ENCODE assay signal across 22 cellular contexts in the genomic region with DNA sequence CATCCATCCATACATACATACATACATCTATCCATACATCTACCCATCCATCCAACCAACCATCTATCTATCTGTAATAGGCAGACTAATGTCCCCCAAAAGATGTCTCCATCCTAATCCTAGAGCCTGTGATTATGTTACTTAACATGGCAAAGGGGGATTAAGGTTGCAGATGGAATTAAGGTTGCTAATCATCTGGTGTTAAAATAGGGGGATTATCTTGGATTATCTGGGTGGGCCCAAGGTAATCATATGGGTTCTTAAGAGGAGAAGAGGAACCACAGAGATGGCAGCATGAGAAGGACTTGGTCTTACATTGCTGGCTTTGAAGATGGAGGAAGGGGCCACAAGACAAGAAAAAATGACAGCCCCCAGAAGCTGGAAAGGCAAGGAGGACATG. TPM values are rescaled to one million over a fixed set of nuclear protein-coding genes. Genes with fewer than 3 reads are reported as not detected.
DNase-seq lines count a peak whose midpoint lies in the region; ATAC-seq, FAIRE-seq and TF ChIP-seq lines count a peak whose summit lies in the region.
"Had no signal": no experiment of that assay in that cellular context is flagged by ENCODE, and none has a peak within 500 bp of the region (broad histone marks: within the 10 kb centered on the region; RNA-seq: fewer than 3 reads in every experiment).

No MANE protein-coding gene starts in this region.

- no peaks in the 10 kb centered on the region for H3K36me3 ChIP-seq in HEK293 (ENCODE audit: control insufficient read depth in 2 of 2, insufficient read depth in 1 of 2, low read length in 2 of 2)
- H3K36me3 ChIP-seq in WERI-Rb-1, result no peaks in the 10 kb centered on the region
- no peaks in the 10 kb centered on the region for H3K36me3 ChIP-seq in small intestine (ENCODE audit: control insufficient read depth in 2 of 2, insufficient read depth in 2 of 2, low read length in 2 of 2)
- H3K36me3 ChIP-seq: BE2C; BLaER1 treated with 17β-estradiol and CSF1 and Interleukin-3, amounts not matched to agents 10 nM and 100 nM; HAP-1 had no signal

- FAIRE-seq in small intestine (lab: Jason Lieb, UNC), result no peak
- FAIRE-seq: A549, GM12892, H54 had no signal

- H3K4me3 ChIP-seq in HEK293 (ENCODE audit: low read depth, low read length) (no peak overlapping the region), WERI-Rb-1 (ENCODE audit: low read depth, low read length) (no peak overlapping the region), small intestine (ENCODE audit: low read depth in 1 of 2, low read length in 2 of 2) (no peak overlapping the region)
- H3K4me3 ChIP-seq: A549; BLaER1 treated with 17β-estradiol and CSF1 and Interleukin-3, amounts not matched to agents 10 nM and 100 nM; HAP-1 had no signal

- no peaks in the 10 kb centered on the region for H3K9me3 Mint-ChIP-seq in activated naive CD4-positive, alpha-beta T cell treated with anti-CD3 and anti-CD28 coated beads, Interleukin-2, amount 10 ng/mL, durations not matched to agents 7 days and 5 days
- H3K9me3 Mint-ChIP-seq in activated naive CD4-positive, alpha-beta T cell treated with anti-CD3 and anti-CD28 coated beads, Interleukin-2, amount 50 U/mL, for 72 hours, result no peaks in the 10 kb centered on the region
- H3K9me3 Mint-ChIP-seq: CD14-positive monocyte; CD4-positive, alpha-beta T cell; CD8-positive, alpha-beta memory T cell had no signal

- no peak overlapping the region for H3K4me3 Mint-ChIP-seq in activated naive CD4-positive, alpha-beta T cell treated with anti-CD3 and anti-CD28 coated beads, Interleukin-2, amount 10 ng/mL, durations not matched to agents 7 days and 5 days
- H3K4me3 Mint-ChIP-seq: CD14-positive monocyte; CD4-positive, alpha-beta T cell; CD8-positive, alpha-beta memory T cell had no signal

- peaks cover 9% of the 10 kb centered on the region for H3K4me1 Mint-ChIP-seq in activated naive CD4-positive, alpha-beta T cell treated with anti-CD3 and anti-CD28 coated beads, Interleukin-2, amount 10 ng/mL, durations not matched to agents 7 days and 5 days

- no peaks in the 10 kb centered on the region for H3K27me3 ChIP-seq in WERI-Rb-1 (ENCODE audit: insufficient read depth, low read depth, severe bottlenecking)
- H3K27me3 ChIP-seq in small intestine (ENCODE audit: control insufficient read depth in 2 of 2, insufficient read depth in 2 of 2, low read length in 2 of 2), result no peaks in the 10 kb centered on the region
- H3K27me3 ChIP-seq: BE2C; BLaER1 treated with 17β-estradiol and CSF1 and Interleukin-3, amounts not matched to agents 10 nM and 100 nM had no signal

- no peak overlapping the region for H3K27ac ChIP-seq in HEK293 (ENCODE audit: extremely low read depth, low read depth, low read length)
- H3K27ac ChIP-seq in WERI-Rb-1, result no peak overlapping the region
- H3K27ac ChIP-seq in small intestine (ENCODE audit: low read depth in 1 of 2, low read length in 1 of 2), result no peak overlapping the region
- H3K27ac ChIP-seq: A549; BLaER1 treated with 17β-estradiol and CSF1 and Interleukin-3, amounts not matched to agents 10 nM and 100 nM had no signal

- no peak for ATAC-seq in activated naive CD4-positive, alpha-beta T cell treated with anti-CD3 and anti-CD28 coated beads, Interleukin-2, amount 50 U/mL, for 72 hours
- no peak for ATAC-seq in HG03196 (IDR thresholded peaks at IDR 0.05; ENCODE audit: unreplicated experiment)
- ATAC-seq: A549 had no signal

- H3K36me3 Mint-ChIP-seq in activated naive CD4-positive, alpha-beta T cell treated with anti-CD3 and anti-CD28 coated beads, Interleukin-2, amount 10 ng/mL, durations not matched to agents 7 days and 5 days, result no peaks in the 10 kb centered on the region
- no peaks in the 10 kb centered on the region for H3K36me3 Mint-ChIP-seq in activated naive CD4-positive, alpha-beta T cell treated with anti-CD3 and anti-CD28 coated beads, Interleukin-2, amount 50 U/mL, for 72 hours
- H3K36me3 Mint-ChIP-seq: CD14-positive monocyte; CD8-positive, alpha-beta memory T cell had no signal

- H3K27ac Mint-ChIP-seq in activated naive CD4-positive, alpha-beta T cell treated with anti-CD3 and anti-CD28 coated beads, Interleukin-2, amount 10 ng/mL, durations not matched to agents 7 days and 5 days, result peak overlapping the region; percentile 1
- H3K27ac Mint-ChIP-seq in activated naive CD4-positive, alpha-beta T cell treated with anti-CD3 and anti-CD28 coated beads, Interleukin-2, amount 50 U/mL, for 72 hours, result no peak overlapping the region
- H3K27ac Mint-ChIP-seq: CD14-positive monocyte; CD4-positive, alpha-beta T cell; CD8-positive, alpha-beta memory T cell had no signal

- TF ChIP-seq CTCF in HEK293 (tag by site-specific recombination; IDR thresholded peaks at IDR 0.05) (no peak), WERI-Rb-1 (IDR thresholded peaks at IDR 0.05; ENCODE audit: low read depth, low read length) (no peak)

- DNase-seq in activated naive CD4-positive, alpha-beta T cell treated with anti-CD3 and anti-CD28 coated beads, Interleukin-2, amount 10 ng/mL, durations not matched to agents 7 days and 5 days, result no peak
- no peak for DNase-seq in activated naive CD4-positive, alpha-beta T cell treated with anti-CD3 and anti-CD28 coated beads, Interleukin-2, amount 50 U/mL, for 72 hours (ENCODE audit: low spot score in 2 of 2)
- DNase-seq in WERI-Rb-1, result peak; percentile 43
- DNase-seq in small intestine, result no peak
- DNase-seq: 8988T; ACHN; AML-193; BE2C; CD4-positive, alpha-beta T cell; CD8-positive, alpha-beta memory T cell; DMS53; DMS79 treated with DMSO at 0.1 percent for 48 hours; GF-D8; GOT3 had no signal

- H3K9me3 ChIP-seq in HEK293 (ENCODE audit: control insufficient read depth, insufficient read depth, low read depth, low read length) (no peaks in the 10 kb centered on the region), WERI-Rb-1 (ENCODE audit: severe bottlenecking) (no peaks in the 10 kb centered on the region), small intestine (ENCODE audit: control insufficient read depth, low read depth) (no peaks in the 10 kb centered on the region)
- H3K9me3 ChIP-seq: A549; BE2C; BLaER1 treated with 17β-estradiol and CSF1 and Interleukin-3, amounts not matched to agents 10 nM and 100 nM; HAP-1 had no signal

- POLR2A ChIA-PET in HEK293 (lab: Yijun Ruan, JAX), result no interaction called here

- CTCF ChIA-PET in activated naive CD4-positive, alpha-beta T cell treated with anti-CD3 and anti-CD28 coated beads, Interleukin-2, amount 10 ng/mL, durations not matched to agents 7 days and 5 days (lab: Charles Lee), result interaction anchor here (1.3 kb wide), 1 partner anchor 9 kb away, joined by 3 read pairs; no protein-coding TSS in a partner anchor
- CTCF ChIA-PET in HEK293 (lab: Yijun Ruan, JAX), result interaction anchor here (0.8 kb wide), 1 partner anchor 10 kb away, joined by 4 read pairs; no protein-coding TSS in a partner anchor

- peaks cover 19% of the 10 kb centered on the region for H3K27me3 Mint-ChIP-seq in activated naive CD4-positive, alpha-beta T cell treated with anti-CD3 and anti-CD28 coated beads, Interleukin-2, amount 10 ng/mL, durations not matched to agents 7 days and 5 days
- H3K27me3 Mint-ChIP-seq: CD4-positive, alpha-beta T cell had no signal

- H3K4me1 ChIP-seq in HEK293 (ENCODE audit: control insufficient read depth, insufficient read depth, low read length) (no peaks in the 10 kb centered on the region), small intestine (ENCODE audit: control insufficient read depth in 2 of 2, insufficient read depth in 1 of 2, low read depth in 1 of 2, low read length in 1 of 2) (no peaks in the 10 kb centered on the region)
- H3K4me1 ChIP-seq: A549 had no signal

TF ChIP-seq in HEK293, 187 proteins besides CTCF, POLR2A, EP300 and RAD21:
- no peak for TF ChIP-seq ZNF223 (tag by site-specific recombination; IDR thresholded peaks at IDR 0.05)
- TF ChIP-seq ZNF366 (tag by site-specific recombination; conservative IDR thresholded peaks at IDR 0.05), result peak; percentile 4; the same call in 1 of the 2 replicates

RNA-seq across cellular contexts. Expression of a gene that starts 14.7 kb away (rescaled TPM):
- total RNA-seq in activated naive CD4-positive, alpha-beta T cell treated with anti-CD3 and anti-CD28 coated beads, Interleukin-2, amount 50 U/mL, for 72 hours, result 1,000 to 10,000 TPM; 1,489 to 1,761 TPM
- 1,000 to 10,000 TPM; 2,279 to 2,499 (median 2,299) TPM for polyA plus RNA-seq in small intestine

RNA-seq across cellular contexts. Expression of a gene that starts 27.1 kb away (rescaled TPM):
- total RNA-seq in activated naive CD4-positive, alpha-beta T cell treated with anti-CD3 and anti-CD28 coated beads, Interleukin-2, amount 50 U/mL, for 72 hours, result 10 to 100 TPM; 54.7 to 78.5 TPM
- 1,000 to 10,000 TPM in 1 of 3 donors, 100 to 1,000 TPM in 2; 164 to 1,228 (median 877) TPM for polyA plus RNA-seq in small intestine

RNA-seq across cellular contexts. Expression of a gene that starts 35.6 kb away (rescaled TPM):
- 1 to 10 TPM; 7.7 to 9.0 TPM for total RNA-seq in activated naive CD4-positive, alpha-beta T cell treated with anti-CD3 and anti-CD28 coated beads, Interleukin-2, amount 50 U/mL, for 72 hours
- polyA plus RNA-seq in small intestine, result 10 to 100 TPM in 1 of 3 donors, 1 to 10 TPM in 2; 4.6 to 17.6 (median 5.1) TPM

RNA-seq across cellular contexts. Expression of a gene that starts 36.6 kb away (rescaled TPM):
- total RNA-seq in activated naive CD4-positive, alpha-beta T cell treated with anti-CD3 and anti-CD28 coated beads, Interleukin-2, amount 50 U/mL, for 72 hours, result 10 to 100 TPM; 21.4 to 62.4 TPM
- polyA plus RNA-seq in small intestine, result 100 to 1,000 TPM in 2 of 3 donors, 10 to 100 TPM in 1; 71.3 to 164 (median 131) TPM

RNA-seq across cellular contexts. Expression of a gene that starts 43.2 kb away (rescaled TPM):
- total RNA-seq in activated naive CD4-positive, alpha-beta T cell treated with anti-CD3 and anti-CD28 coated beads, Interleukin-2, amount 50 U/mL, for 72 hours, result 10 to 100 TPM; 11.3 to 14.3 TPM
- 10 to 100 TPM; 24.0 to 60.8 (median 45.4) TPM for polyA plus RNA-seq in small intestine
